In genomic region chr12:122974892-122975789, GRCh38 we compare ENCODE assay signal across 1 cellular context.
A peak's percentile ranks its signal among the peaks of the same experiment; 100 is the strongest.
TF ChIP-seq lines count a peak whose summit lies in the region.

Gene OGFOD2, plus strand, starts transcription at chr12:122975244. Its CDS starts 8 bp downstream, at chr12:122975252.

TF ChIP-seq in A549, 52 proteins besides CTCF, POLR2A, EP300 and RAD21 (continued from another document):
- TF ChIP-seq ATOH8 (CRISPR knock-in tag; IDR thresholded peaks at IDR 0.05; ENCODE audit: low read depth) (no peak), RCOR1 (IDR thresholded peaks at IDR 0.05; ENCODE audit: low read depth, low read length) (no peak), PHF8 (IDR thresholded peaks at IDR 0.05; ENCODE audit: borderline replicate concordance, low read depth) (peak; percentile 72), GATA3 (IDR thresholded peaks at IDR 0.05; ENCODE audit: borderline replicate concordance) (0 out of 2 replicates have a peak, but pooled peaks have one; percentile 7), JUNB (IDR thresholded peaks at IDR 0.05) (no peak), HEYL (CRISPR knock-in tag; IDR thresholded peaks at IDR 0.05) (no peak), EHMT2 (IDR thresholded peaks at IDR 0.05; ENCODE audit: low read depth) (no peak)
